8 cellular contexts compared by ENCODE assay signal in genomic region chr1:65067491-65068201, GRCh38.
DNase-seq lines count a peak whose midpoint lies in the region; ATAC-seq, FAIRE-seq and TF ChIP-seq lines count a peak whose summit lies in the region.

No MANE protein-coding gene starts in this region.

- no peaks in the 10 kb centered on the region for H3K36me3 ChIP-seq in K562 (ENCODE audit: control insufficient read depth, insufficient read depth, low read length)
- H3K36me3 ChIP-seq in psoas muscle (ENCODE audit: insufficient read depth in 1 of 2, low read depth in 1 of 2), result peaks cover 0 to 6% of the 10 kb centered on the region in 2 donors

- peak overlapping the region; percentile 94 for H3K27ac ChIP-seq in K562 (ENCODE audit: extremely low read depth, low read depth, low read length)
- H3K27ac ChIP-seq in psoas muscle, result peak overlapping the region; percentile 100

- CTCF ChIA-PET in K562 (lab: Yijun Ruan, JAX; ENCODE audit: low intra/inter-chr PET ratio), result interaction anchor here (0.5 to 0.7 kb wide), 3 partner anchors 142 to 901 kb away, joined by 3 to 4 read pairs (median 3); no protein-coding TSS in a partner anchor

- H3K4me3 ChIP-seq in K562 (peak overlapping the region; percentile 80), psoas muscle (peak overlapping the region; percentile 94)

- intact Hi-C loops in K562 (cut with micrococcal nuclease) (loop anchor here (5.0 to 10.0 kb wide), 3 partner anchors 80 to 1177 kb away; partner anchors contain the start of genes AK4, LEPR and LEPROT), psoas muscle (cut with DNase I) (loop anchor here in 1 of 2 donors (2.0 to 10.0 kb wide), 5 partner anchors 65 to 357 kb away; partner anchors contain the start of genes JAK1, LEPR and LEPROT)

- H3K9me3 ChIP-seq in K562 (replicated peaks; ENCODE audit: control insufficient read depth, insufficient read depth, low read depth, low read length) (no peaks in the 10 kb centered on the region), psoas muscle (no peaks in the 10 kb centered on the region)

- no peaks in the 10 kb centered on the region for H3K9me1 ChIP-seq in K562 (ENCODE audit: control insufficient read depth, insufficient read depth, low read length)

- FAIRE-seq in K562 (lab: Jason Lieb, UNC), result peak; percentile 35

- peak overlapping the region; percentile 89 to 99 for H3K9ac ChIP-seq in K562 (ENCODE audit: insufficient read depth in 1 of 2, low read depth in 2 of 2, low read length in 2 of 2)

- peaks cover 33% of the 10 kb centered on the region for H3K27me3 Mint-ChIP-seq in HFFc6 (ENCODE audit: insufficient read depth)

- H3K27ac Mint-ChIP-seq in HFFc6, result peak overlapping the region; percentile 89

- no peaks in the 10 kb centered on the region for H3K9me3 Mint-ChIP-seq in HFFc6

- POLR2A ChIA-PET in K562 (lab: Yijun Ruan, JAX), result interaction anchor here (0.7 kb wide), 1 partner anchor 80 kb away, joined by 4 read pairs; no protein-coding TSS in a partner anchor

- H3K79me2 ChIP-seq in K562 (ENCODE audit: control insufficient read depth, insufficient read depth, low read length), result peaks cover 43% of the 10 kb centered on the region

- no peaks in the 10 kb centered on the region for H3K36me3 Mint-ChIP-seq in HFFc6 (ENCODE audit: low read depth)

- peak; percentile 87 for TF ChIP-seq POLR2A in K562 (conservative IDR thresholded peaks at IDR 0.05)

- DNase-seq in Daoy (ENCODE audit: low read depth) (peak; percentile 82), HFFc6 (peak; percentile 37), NCI-H1694 (lab: John Stamatoyannopoulos, UW) (peak; percentile 89), T-helper 22 cell (ENCODE audit: low read depth) (peak; percentile 33), K562 (ENCODE audit: extremely low read depth in 1 of 4, low spot score in 3 of 4) (peak; percentile 66 to 76 (median 76)), hippocampal formation (lab: John Stamatoyannopoulos, UW) (peak; percentile 83 to 86), psoas muscle (peak; percentile 63 to 83)

- BruUV-seq in K562 (replicated peaks; lab: Mats Ljungman, UMichigan), result TSS peak; percentile 91

- peak overlapping the region; percentile 88 for H3K4me2 ChIP-seq in K562 (ENCODE audit: insufficient read depth, low read length)

- H3K4me1 Mint-ChIP-seq in HFFc6 (ENCODE audit: low read depth), result peaks cover 23% of the 10 kb centered on the region

- in situ Hi-C loops in K562 (cut with MboI), result loop anchor here (5.0 to 25.0 kb wide), 4 partner anchors 145 to 1170 kb away; partner anchors contain the start of genes LEPR and LEPROT

- TF ChIP-seq RAD21 in K562 (CRISPR knock-in tag; conservative IDR thresholded peaks at IDR 0.05 in 1 of 2, IDR thresholded peaks at IDR 0.05 in 1 of 2), result no peak

- H4K20me1 ChIP-seq in K562 (replicated peaks; ENCODE audit: control insufficient read depth, insufficient read depth, low read length), result no peaks in the 10 kb centered on the region; the same call in 1 of the 2 replicates

- H3K4me3 Mint-ChIP-seq in HFFc6, result peak overlapping the region; percentile 93

- TF ChIP-seq EP300 in K562 (IDR thresholded peaks at IDR 0.05; ENCODE audit: low read length), result no peak

- ATAC-seq in K562, result peak; percentile 39
- peak; percentile 43 to 55 (median 44) for ATAC-seq in psoas muscle
- ATAC-seq in GM18517 (IDR thresholded peaks at IDR 0.05; ENCODE audit: unreplicated experiment), result no peak

- H3K27me3 ChIP-seq in K562 (ENCODE audit: control insufficient read depth in 2 of 2, insufficient read depth in 2 of 2, low read length in 2 of 2) (no peaks in the 10 kb centered on the region), psoas muscle (ENCODE audit: insufficient read depth in 3 of 3, low read length in 2 of 3) (no peaks in the 10 kb centered on the region)

- H2AFZ ChIP-seq in K562 (ENCODE audit: low read depth, low read length), result peak overlapping the region; percentile 92

- H3K4me1 ChIP-seq in K562 (replicated peaks in 1 of 2; ENCODE audit: control insufficient read depth in 2 of 2, insufficient read depth in 2 of 2, low read length in 2 of 2) (peaks cover 18 to 27% of the 10 kb centered on the region in 2 experiments; a peak in 4 of 5 replicates), psoas muscle (peaks cover 27% of the 10 kb centered on the region)

- under 1% methylated on average over 24 of the region's 61 CpGs for WGBS in K562 (ENCODE audit: insufficient coverage, low coverage, missing lambda C conversion rate)
- 0% methylated on average over 32 to 59 of the region's 61 CpGs for WGBS in psoas muscle, 3 donors

- TF ChIP-seq CTCF in HFFc6 (IDR thresholded peaks at IDR 0.05), result no peak
- TF ChIP-seq CTCF in K562 (IDR thresholded peaks at IDR 0.05 in 2 of 3, conservative IDR thresholded peaks at IDR 0.05 in 1 of 3; ENCODE audit: insufficient read depth in 2 of 3, low read depth in 1 of 3, low read length in 3 of 3), result no peak
- TF ChIP-seq CTCF in psoas muscle (IDR thresholded peaks at IDR 0.05), result no peak

TF ChIP-seq in K562, 482 proteins besides CTCF, POLR2A, EP300 and RAD21 (continues in another document):
- TF ChIP-seq BCL6 (CRISPR knock-in tag; IDR thresholded peaks at IDR 0.05), result no peak
- no peak for TF ChIP-seq SP2 (IDR thresholded peaks at IDR 0.05; ENCODE audit: extremely low read depth, low read depth, low read length, poor library complexity, severe bottlenecking)
- no peak for TF ChIP-seq NFIX (CRISPR knock-in tag; IDR thresholded peaks at IDR 0.05; ENCODE audit: low read depth)
- no peak for TF ChIP-seq ZNF408 (CRISPR knock-in tag; IDR thresholded peaks at IDR 0.05; ENCODE audit: low read depth)
- no peak for TF ChIP-seq ZNF740 (CRISPR knock-in tag; IDR thresholded peaks at IDR 0.05)
- TF ChIP-seq ZNF740 (tag; IDR thresholded peaks at IDR 0.05), result 0 out of 4 replicates have a peak, but pooled peaks of 1 of the 2 experiments have one; percentile 14
- TF ChIP-seq NELFE (IDR thresholded peaks at IDR 0.05; ENCODE audit: insufficient read depth, insufficient read length), result no peak
- TF ChIP-seq SMAD2 (IDR thresholded peaks at IDR 0.05; ENCODE audit: low read depth, low read length), result no peak
- no peak for TF ChIP-seq HDAC8 (tag; IDR thresholded peaks at IDR 0.05)
- TF ChIP-seq KLF16 (IDR thresholded peaks at IDR 0.05), result no peak
- TF ChIP-seq BRCA1 (IDR thresholded peaks at IDR 0.05), result no peak
- no peak for TF ChIP-seq BRCA1 (CRISPR knock-in tag; IDR thresholded peaks at IDR 0.05)
- no peak for TF ChIP-seq ZNF518B (CRISPR knock-in tag; IDR thresholded peaks at IDR 0.05)
- no peak for TF ChIP-seq NR2C1 (IDR thresholded peaks at IDR 0.05)
- TF ChIP-seq NR2C1 (tag; IDR thresholded peaks at IDR 0.05), result peak; percentile 4; the same call in 1 of the 2 replicates
- TF ChIP-seq YBX1 (IDR thresholded peaks at IDR 0.05), result no peak
- TF ChIP-seq ETV1 (tag; conservative IDR thresholded peaks at IDR 0.05; ENCODE audit: low read depth), result peak; percentile 57; the same call in 1 of the 2 replicates
- TF ChIP-seq ARNT (IDR thresholded peaks at IDR 0.05), result no peak
- TF ChIP-seq BRF1 (IDR thresholded peaks at IDR 0.05; ENCODE audit: borderline replicate concordance, extremely low read depth, insufficient read length), result no peak
- TF ChIP-seq XRCC5 (IDR thresholded peaks at IDR 0.05; ENCODE audit: low read depth, low read length), result no peak
- TF ChIP-seq, protein P1, sequence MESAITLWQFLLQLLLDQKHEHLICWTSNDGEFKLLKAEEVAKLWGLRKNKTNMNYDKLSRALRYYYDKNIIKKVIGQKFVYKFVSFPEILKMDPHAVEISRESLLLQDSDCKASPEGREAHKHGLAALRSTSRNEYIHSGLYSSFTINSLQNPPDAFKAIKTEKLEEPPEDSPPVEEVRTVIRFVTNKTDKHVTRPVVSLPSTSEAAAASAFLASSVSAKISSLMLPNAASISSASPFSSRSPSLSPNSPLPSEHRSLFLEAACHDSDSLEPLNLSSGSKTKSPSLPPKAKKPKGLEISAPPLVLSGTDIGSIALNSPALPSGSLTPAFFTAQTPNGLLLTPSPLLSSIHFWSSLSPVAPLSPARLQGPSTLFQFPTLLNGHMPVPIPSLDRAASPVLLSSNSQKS (CRISPR knock-in tag; IDR thresholded peaks at IDR 0.05), result no peak
- TF ChIP-seq NFATC3 (IDR thresholded peaks at IDR 0.05), result no peak
- TF ChIP-seq GATAD2B (IDR thresholded peaks at IDR 0.05; ENCODE audit: borderline replicate concordance), result no peak

Comparison
In these comparisons a context has a peak if more than half of its experiments do, and no peak if none do; other contexts are left out.
1. DNase-seq: peak in every context shown above with its lines; median percentile 89 in NCI-H1694; 84 in hippocampal formation; 82 in Daoy; 76 in K562; 73 in psoas muscle; 37 in HFFc6; 33 in T-helper 22 cell.